8 cellular contexts compared by ENCODE assay signal in genomic region chr17:44899074-44899782, GRCh38. TPM values are rescaled to one million over a fixed set of nuclear protein-coding genes. Genes with fewer than 3 reads are reported as not detected.
DNase-seq lines count a peak whose midpoint lies in the region; ATAC-seq and TF ChIP-seq lines count a peak whose summit lies in the region.

TSS of gene EFTUD2 (minus strand) at chr17:44899445. CDS start at chr17:44894521, 4,924 bp downstream.

- H3K4me1 ChIP-seq in upper lobe of right lung = peaks cover 29% of the 10 kb centered on the region

- no peaks in the 10 kb centered on the region for H3K27me3 Mint-ChIP-seq in progenitor cell of endocrine pancreas

- H3K36me3 ChIP-seq in upper lobe of right lung = peaks cover 14% of the 10 kb centered on the region

- H3K27ac ChIP-seq in upper lobe of right lung = peak within 1 kb of the TSS; percentile 99

- intact Hi-C loops in T-helper 1 cell treated with Interleukin-12 subunit alpha and Interleukin-12 subunit beta and Interleukin-4 antibody, amounts not matched to agents 30 ng/mL and 1 ng/mL, for 36 hours (cut with micrococcal nuclease) = loop anchor here (1.0 to 5.0 kb wide), 8 partner anchors 48 to 682 kb away; partner anchors contain the start of genes ACBD4, C1QL1, DBF4B and DCAKD
- intact Hi-C loops in left cardiac atrium (cut with DNase I) (no loop called here), upper lobe of right lung (cut with DNase I) (no loop called here)

- peaks cover 1% of the 10 kb centered on the region for H3K36me3 Mint-ChIP-seq in progenitor cell of endocrine pancreas (ENCODE audit: insufficient read depth)

- DNase-seq in GM10266 (ENCODE audit: extremely low spot score) = peak; percentile 92
- DNase-seq in NCI-H1694 (lab: John Stamatoyannopoulos, UW) = peak; percentile 82
- peak; percentile 81 for DNase-seq in amniotic epithelial cell (ENCODE audit: low read depth)
- peak; percentile 93 for DNase-seq in left cardiac atrium
- DNase-seq in progenitor cell of endocrine pancreas (ENCODE audit: low spot score, unreplicated experiment) = peak; percentile 82
- DNase-seq in upper lobe of right lung = peak; percentile 96

- TF ChIP-seq CTCF in GM10266 (IDR thresholded peaks at IDR 0.05; ENCODE audit: control insufficient read depth, insufficient read depth, low read depth, missing control alignments) (no peak), progenitor cell of endocrine pancreas (IDR thresholded peaks at IDR 0.05; ENCODE audit: unreplicated experiment) (no peak), upper lobe of right lung (IDR thresholded peaks at IDR 0.05) (no peak)

- peaks cover 14% of the 10 kb centered on the region for H3K4me1 Mint-ChIP-seq in progenitor cell of endocrine pancreas (ENCODE audit: low read depth)

- H3K9me3 Mint-ChIP-seq in progenitor cell of endocrine pancreas (ENCODE audit: low read depth) = no peaks in the 10 kb centered on the region

- H3K4me3 ChIP-seq in upper lobe of right lung = peak within 1 kb of the TSS; percentile 90

- peak within 1 kb of the TSS; percentile 88 for H3K4me3 Mint-ChIP-seq in progenitor cell of endocrine pancreas (ENCODE audit: low read depth)

- peak within 1 kb of the TSS; percentile 100 for H3K27ac Mint-ChIP-seq in progenitor cell of endocrine pancreas

- no peaks in the 10 kb centered on the region for H3K27me3 ChIP-seq in upper lobe of right lung

- H3K9me3 ChIP-seq in upper lobe of right lung = no peaks in the 10 kb centered on the region

- ATAC-seq in HG02840 (IDR thresholded peaks at IDR 0.05; ENCODE audit: low FRiP score, unreplicated experiment) (peak; percentile 82), left cardiac atrium (peak; percentile 94 to 96), upper lobe of right lung (peak; percentile 96)

RNA-seq across cellular contexts. Expression of gene EFTUD2, which starts in this region (rescaled TPM):
- total RNA-seq in T-helper 1 cell treated with Interleukin-12 subunit alpha and Interleukin-12 subunit beta and Interleukin-4 antibody, amounts not matched to agents 30 ng/mL and 1 ng/mL, for 36 hours = 165 and 169 TPM in 2 replicates
- total RNA-seq in left cardiac atrium (10 to 100 TPM; 59.0 to 66.1 TPM), progenitor cell of endocrine pancreas (127 and 133 TPM in 2 replicates), upper lobe of right lung (74.4 TPM)

Comparison
In these comparisons a context has a peak if more than half of its experiments do, and no peak if none do; other contexts are left out.
1. Peak in every context shown above with its lines: DNase-seq, ATAC-seq, H3K4me3 ChIP-seq and H3K27ac ChIP-seq.